In genomic region chr6:134910596-134910935, GRCh38 we compare ENCODE assay signal across 28 cellular contexts. TPM values are rescaled to one million over a fixed set of nuclear protein-coding genes. Genes with fewer than 3 reads are reported as not detected.
DNase-seq lines count a peak whose midpoint lies in the region; ATAC-seq and TF ChIP-seq lines count a peak whose summit lies in the region.
"Had no signal": no experiment of that assay in that cellular context is flagged by ENCODE, and none has a peak within 500 bp of the region (broad histone marks: within the 10 kb centered on the region; RNA-seq: fewer than 3 reads in every experiment).

No MANE protein-coding gene starts in this region.

- no peak overlapping the region for H2BK12ac ChIP-seq in mesenchymal stem cell (ENCODE audit: low read length in 2 of 2)

- H2AK5ac ChIP-seq in mesenchymal stem cell (ENCODE audit: low read length, severe bottlenecking) = no peak overlapping the region

- no peak for TF ChIP-seq CTCF in MCF 10A (IDR thresholded peaks at IDR 0.05; ENCODE audit: unreplicated experiment)
- TF ChIP-seq CTCF in breast epithelium (IDR thresholded peaks at IDR 0.05) = no peak

- H3K4me3 Mint-ChIP-seq in MCF 10A (ENCODE audit: unreplicated experiment) = no peak overlapping the region
- H3K4me3 Mint-ChIP-seq: activated CD8-positive, alpha-beta T cell treated with anti-CD3 and anti-CD28 coated beads for 36 hours; activated naive CD8-positive, alpha-beta T cell; B cell had no signal

- no peak overlapping the region for H2BK120ac ChIP-seq in mesenchymal stem cell (ENCODE audit: low read depth, low read length)

- no peak overlapping the region for H3K4ac ChIP-seq in mesenchymal stem cell (ENCODE audit: low read depth in 1 of 2, low read length in 2 of 2)

- BruUV-seq in MCF 10A (replicated peaks; lab: Mats Ljungman, UMichigan) = no TSS peak

- no peak overlapping the region for H3K4me3 ChIP-seq in breast epithelium
- H3K4me3 ChIP-seq in mesenchymal stem cell (ENCODE audit: insufficient read depth in 1 of 2, low read depth in 1 of 2, low read length in 2 of 2) = no peak overlapping the region
- H3K4me3 ChIP-seq in aorta (ENCODE audit: low read length in 2 of 2) = no peak overlapping the region
- H3K4me3 ChIP-seq: dorsolateral prefrontal cortex, heart left ventricle, psoas muscle, sigmoid colon, testis had no signal

- H2BK15ac ChIP-seq in mesenchymal stem cell (ENCODE audit: low read depth, poor library complexity, severe bottlenecking) = no peak overlapping the region

- H3K9me3 ChIP-seq in breast epithelium (no peaks in the 10 kb centered on the region), mesenchymal stem cell (ENCODE audit: control insufficient read depth, low read length) (no peaks in the 10 kb centered on the region), aorta (ENCODE audit: control insufficient read depth, low read length) (no peaks in the 10 kb centered on the region)
- H3K9me3 ChIP-seq: heart left ventricle, psoas muscle, sigmoid colon, testis had no signal

- H3K36me3 ChIP-seq in breast epithelium = no peaks in the 10 kb centered on the region
- no peaks in the 10 kb centered on the region for H3K36me3 ChIP-seq in mesenchymal stem cell (ENCODE audit: control insufficient read depth in 1 of 2, insufficient read depth in 2 of 2, low read depth in 1 of 2, low read length in 2 of 2)
- H3K36me3 ChIP-seq in aorta (ENCODE audit: control insufficient read depth in 1 of 2, insufficient read depth in 2 of 2, low read length in 1 of 2) = no peaks in the 10 kb centered on the region
- H3K36me3 ChIP-seq: heart left ventricle, sigmoid colon had no signal

- H3K4me1 Mint-ChIP-seq in MCF 10A (ENCODE audit: insufficient read depth, unreplicated experiment) = peaks cover 31% of the 10 kb centered on the region
- H3K4me1 Mint-ChIP-seq: B cell had no signal

- peak overlapping the region; percentile 89 for H3K9ac ChIP-seq in mesenchymal stem cell (ENCODE audit: low read length)

- H2AFZ ChIP-seq in mesenchymal stem cell (ENCODE audit: low read depth, low read length) = no peak overlapping the region

- no peaks in the 10 kb centered on the region for H3K9me3 Mint-ChIP-seq in MCF 10A (ENCODE audit: unreplicated experiment)
- H3K9me3 Mint-ChIP-seq: activated CD8-positive, alpha-beta T cell treated with anti-CD3 and anti-CD28 coated beads for 36 hours; activated T-helper 2 cell treated with anti-CD3 and anti-CD28 coated beads, Interferon-gamma antibody, Interleukin-2, Interleukin-4, amounts not matched to agents 10 μg/mL and 5 μg/mL and 100 μg/mL, durations not matched to agents 14 hours and 24 hours and 36 hours had no signal

- no peaks in the 10 kb centered on the region for H3K79me1 ChIP-seq in mesenchymal stem cell (replicated peaks; ENCODE audit: low read length, poor library complexity, severe bottlenecking)

- H3K18ac ChIP-seq in mesenchymal stem cell (ENCODE audit: low read depth in 1 of 2, low read length in 2 of 2) = no peak overlapping the region

- peak overlapping the region; percentile 85 for H3K27ac Mint-ChIP-seq in MCF 10A (ENCODE audit: low read depth, unreplicated experiment)
- H3K27ac Mint-ChIP-seq: activated CD8-positive, alpha-beta T cell treated with anti-CD3 and anti-CD28 coated beads for 36 hours; activated naive CD8-positive, alpha-beta T cell; activated T-helper 2 cell treated with anti-CD3 and anti-CD28 coated beads, Interferon-gamma antibody, Interleukin-2, Interleukin-4, amounts not matched to agents 10 μg/mL and 5 μg/mL and 100 μg/mL, durations not matched to agents 14 hours and 24 hours and 36 hours; B cell had no signal

- DNase-seq in MCF 10A (ENCODE audit: unreplicated experiment) = no peak
- no peak for DNase-seq in breast epithelium (ENCODE audit: low spot score in 2 of 2)
- no peak for DNase-seq in epithelial cell of prostate (ENCODE audit: low read depth, low spot score)
- no peak for DNase-seq in mesenchymal stem cell
- no peak for DNase-seq in aorta
- no peak for DNase-seq in HPDE6-E6E7 (ENCODE audit: extremely low spot score)
- DNase-seq in NCI-H1048 (lab: John Stamatoyannopoulos, UW) = no peak
- DNase-seq: activated CD4-positive, alpha-beta T cell treated with anti-CD3 and anti-CD28 coated beads for 1 hour; activated CD8-positive, alpha-beta T cell treated with anti-CD3 and anti-CD28 coated beads for 36 hours; cerebellar nuclear complex; dorsolateral prefrontal cortex; GOT3; heart left ventricle; NCI-H1092 treated with DMSO at 0.1 percent for 48 hours; NCI-H2029 treated with DMSO at 0.1 percent for 48 hours; NCI-H446; NCI-H82; psoas muscle; sigmoid colon; stimulated activated CD4-positive, alpha-beta T cell treated with anti-CD3 and anti-CD28 coated beads, Interleukin-15, amount 100 ng/mL, for 24 hours; stimulated activated naive CD4-positive, alpha-beta T cell treated with Interleukin-2 at 50 U/mL for 16 hours; T-helper 2 cell; testis had no signal

- H3K4me1 ChIP-seq in breast epithelium (no peaks in the 10 kb centered on the region), mesenchymal stem cell (ENCODE audit: control insufficient read depth, insufficient read depth, low read depth, low read length) (peaks cover 13% of the 10 kb centered on the region), aorta (ENCODE audit: control insufficient read depth in 1 of 2, insufficient read depth in 2 of 2, low read length in 2 of 2) (peaks cover 0 to 5% of the 10 kb centered on the region in 2 donors)
- H3K4me1 ChIP-seq: testis had no signal

- no peak for TF ChIP-seq POLR2A in breast epithelium (IDR thresholded peaks at IDR 0.05)

- no peak overlapping the region for H2BK5ac ChIP-seq in mesenchymal stem cell (ENCODE audit: low read depth, low read length, poor library complexity, severe bottlenecking)

- H3K36me3 Mint-ChIP-seq in MCF 10A (ENCODE audit: insufficient read depth, unreplicated experiment) = peaks cover 2% of the 10 kb centered on the region
- H3K36me3 Mint-ChIP-seq: activated naive CD8-positive, alpha-beta T cell had no signal

- no peak overlapping the region for H3K14ac ChIP-seq in mesenchymal stem cell (ENCODE audit: low read length in 2 of 2)

- WGBS in mesenchymal stem cell = 100% methylated on average over 1 of the region's 1 CpG
- 47 to 76% methylated on average over 1 of the region's 1 CpG for WGBS in aorta, 2 donors

- H3K27me3 Mint-ChIP-seq in MCF 10A (ENCODE audit: insufficient read depth, unreplicated experiment) = no peaks in the 10 kb centered on the region
- H3K27me3 Mint-ChIP-seq: activated CD8-positive, alpha-beta T cell treated with anti-CD3 and anti-CD28 coated beads for 36 hours; activated naive CD8-positive, alpha-beta T cell had no signal

- no peak overlapping the region for H3K27ac ChIP-seq in breast epithelium
- peak overlapping the region; percentile 98 for H3K27ac ChIP-seq in epithelial cell of prostate
- H3K27ac ChIP-seq in mesenchymal stem cell (ENCODE audit: low read length, poor library complexity, severe bottlenecking) = no peak overlapping the region
- no peak overlapping the region for H3K27ac ChIP-seq in aorta (ENCODE audit: low read depth in 1 of 2, low read length in 2 of 2)
- H3K27ac ChIP-seq: heart left ventricle, psoas muscle, SK-N-MC, testis had no signal

- no peak overlapping the region for H3K4me2 ChIP-seq in mesenchymal stem cell (ENCODE audit: low read length, poor library complexity, severe bottlenecking)

- H4K8ac ChIP-seq in mesenchymal stem cell (ENCODE audit: low read length) = no peak overlapping the region

- H3K23ac ChIP-seq in mesenchymal stem cell (ENCODE audit: low read length in 2 of 2) = no peak overlapping the region

- CTCF ChIA-PET in MCF 10A (lab: Yijun Ruan, JAX) = interaction anchor here (0.6 to 3.0 kb wide), 3 partner anchors 10 to 86 kb away, joined by 3 to 27 read pairs (median 4); no protein-coding TSS in a partner anchor

- POLR2A ChIA-PET in MCF 10A (lab: Yijun Ruan, JAX) = interaction anchor here (0.5 to 3.4 kb wide), 6 partner anchors 28 to 286 kb away, joined by 3 to 25 read pairs (median 10); no protein-coding TSS in a partner anchor

- intact Hi-C loops in MCF 10A (cut with micrococcal nuclease) = no loop called here
- intact Hi-C loops in breast epithelium (cut with DNase I; ENCODE audit: low total_unique reads) = no loop called here
- intact Hi-C loops in aorta (cut with DNase I) = no loop called here

- ATAC-seq in aorta (ENCODE audit: low FRiP score) = no peak
- no peak for ATAC-seq in GM18520 (IDR thresholded peaks at IDR 0.05; ENCODE audit: unreplicated experiment)
- ATAC-seq: activated CD8-positive, alpha-beta T cell treated with anti-CD3 and anti-CD28 coated beads for 36 hours; heart left ventricle; psoas muscle had no signal

- H3K27me3 ChIP-seq in breast epithelium (no peaks in the 10 kb centered on the region), mesenchymal stem cell (ENCODE audit: control insufficient read depth in 1 of 2, insufficient read depth in 1 of 2, low read length in 2 of 2) (no peaks in the 10 kb centered on the region), aorta (ENCODE audit: control insufficient read depth in 1 of 2, insufficient read depth in 2 of 2, low read length in 1 of 2) (no peaks in the 10 kb centered on the region)
- H3K27me3 ChIP-seq: dorsolateral prefrontal cortex, heart left ventricle, sigmoid colon, testis had no signal

- no peak overlapping the region for H4K91ac ChIP-seq in mesenchymal stem cell (ENCODE audit: low read length)

RNA-seq across cellular contexts. Expression of gene ALDH8A1, which starts 39.3 kb away (rescaled TPM):
- 1.1 and 2.0 TPM in 2 replicates for total RNA-seq in MCF 10A (2022)
- 1 to 10 TPM in 1 of 3 donors, under 1 TPM in 2; 0.66 to 1.5 (median 0.80) TPM for total RNA-seq in breast epithelium
- polyA plus RNA-seq in mesenchymal stem cell (2013, experiment 1 of 2) = 0.07 TPM
- polyA plus RNA-seq in mesenchymal stem cell (2013, experiment 2 of 2) = 0.10 TPM
- total RNA-seq in aorta = 1 to 10 TPM; 1.6 to 4.1 TPM
- 1 to 10 TPM in 1 of 2 donors, under 1 TPM in 1; 0.75 to 1.8 TPM for polyA plus RNA-seq in aorta
